Comparison of ENCODE assay signal across 1 cellular context in genomic region chr11:107563702-107564101, GRCh38.
TF ChIP-seq lines count a peak whose summit lies in the region.

No MANE protein-coding gene starts in this region.

TF ChIP-seq in K562, 482 proteins besides CTCF, POLR2A, EP300 and RAD21 (continued from another document and continues in another):
- no peak for TF ChIP-seq THRA (IDR thresholded peaks at IDR 0.05)
- TF ChIP-seq HDGF (IDR thresholded peaks at IDR 0.05) = no peak
- TF ChIP-seq BHLHE40 (IDR thresholded peaks at IDR 0.05; ENCODE audit: low read length) = peak; percentile 78
- no peak for TF ChIP-seq ATF7 (IDR thresholded peaks at IDR 0.05)
- TF ChIP-seq ATF2 (CRISPR knock-in tag; IDR thresholded peaks at IDR 0.05) = no peak
- peak; percentile 47; the same call in 1 of the 2 replicates for TF ChIP-seq CEBPB (tag; IDR thresholded peaks at IDR 0.05)
- no peak for TF ChIP-seq KLF6 (CRISPR knock-in tag; IDR thresholded peaks at IDR 0.05; ENCODE audit: borderline replicate concordance)
- no peak for TF ChIP-seq TBP (optimal IDR thresholded peaks at IDR 0.05; ENCODE audit: low read depth, low read length)
- no peak for TF ChIP-seq SRSF7 (optimal IDR thresholded peaks at IDR 0.05; ENCODE audit: low read depth, low read length)
- no peak for TF ChIP-seq ZNF609 (CRISPR knock-in tag; IDR thresholded peaks at IDR 0.05; ENCODE audit: borderline replicate concordance)
- peak in 1 of 2 experiments; percentile 9 for TF ChIP-seq E2F6 (IDR thresholded peaks at IDR 0.05; ENCODE audit: borderline replicate concordance in 1 of 2, extremely low read depth in 1 of 2, insufficient read depth in 1 of 2, insufficient read length in 1 of 2, low read depth in 1 of 2, low read length in 1 of 2, poor library complexity in 1 of 2, severe bottlenecking in 1 of 2)
- no peak for TF ChIP-seq KLF10 (CRISPR knock-in tag; IDR thresholded peaks at IDR 0.05)
- TF ChIP-seq FOXP4 (CRISPR knock-in tag; IDR thresholded peaks at IDR 0.05; ENCODE audit: borderline replicate concordance) = no peak
- TF ChIP-seq ATF6 (CRISPR knock-in tag; IDR thresholded peaks at IDR 0.05) = no peak
- no peak for TF ChIP-seq XRCC4 (IDR thresholded peaks at IDR 0.05; ENCODE audit: extremely low read depth, insufficient read depth, insufficient read length)
- no peak for TF ChIP-seq TCF7L2 (IDR thresholded peaks at IDR 0.05; ENCODE audit: low read depth, low read length)
- TF ChIP-seq ZNF644 (tag; IDR thresholded peaks at IDR 0.05; ENCODE audit: low read depth) = no peak
- no peak for TF ChIP-seq ZNF121 (CRISPR knock-in tag; conservative IDR thresholded peaks at IDR 0.05)
- 0 out of 2 replicates have a peak, but pooled peaks have one; percentile 26 for TF ChIP-seq MEF2A (IDR thresholded peaks at IDR 0.05; ENCODE audit: control insufficient read depth, low read depth, low read length)
- TF ChIP-seq EP400 (IDR thresholded peaks at IDR 0.05) = peak; percentile 24; the same call in 1 of the 2 replicates
- TF ChIP-seq MTA3 (IDR thresholded peaks at IDR 0.05; ENCODE audit: borderline replicate concordance) = no peak
- TF ChIP-seq SUPT5H (IDR thresholded peaks at IDR 0.05) = no peak
- no peak for TF ChIP-seq U2AF1 (optimal IDR thresholded peaks at IDR 0.05; ENCODE audit: low read depth, low read length)
- TF ChIP-seq ATF3 (IDR thresholded peaks at IDR 0.05) = no peak
- TF ChIP-seq ATF3 (CRISPR knock-in tag; conservative IDR thresholded peaks at IDR 0.05) = no peak
- no peak for TF ChIP-seq DPF2 (IDR thresholded peaks at IDR 0.05)
- no peak for TF ChIP-seq KAT7 (CRISPR knock-in tag; IDR thresholded peaks at IDR 0.05; ENCODE audit: borderline replicate concordance)
- TF ChIP-seq NFE2L1 (tag; IDR thresholded peaks at IDR 0.05; ENCODE audit: borderline replicate concordance, low read depth) = no peak
- no peak for TF ChIP-seq GATAD2A (IDR thresholded peaks at IDR 0.05)
- no peak for TF ChIP-seq ZNF512 (tag; IDR thresholded peaks at IDR 0.05)
- no peak for TF ChIP-seq MYBL2 (IDR thresholded peaks at IDR 0.05; ENCODE audit: low read depth)
- TF ChIP-seq MYBL2 (CRISPR knock-in tag; IDR thresholded peaks at IDR 0.05; ENCODE audit: borderline replicate concordance) = no peak
- no peak for TF ChIP-seq HDAC1 (IDR thresholded peaks at IDR 0.05)
- no peak for TF ChIP-seq ZSCAN29 (IDR thresholded peaks at IDR 0.05)
- TF ChIP-seq TEAD4 (IDR thresholded peaks at IDR 0.05; ENCODE audit: low read length) = no peak
- no peak for TF ChIP-seq TEAD4 (CRISPR knock-in tag; IDR thresholded peaks at IDR 0.05; ENCODE audit: borderline replicate concordance)
- no peak for TF ChIP-seq CEBPZ (IDR thresholded peaks at IDR 0.05; ENCODE audit: borderline replicate concordance, low read depth, low read length)
- peak; percentile 70 for TF ChIP-seq CEBPG (CRISPR knock-in tag; IDR thresholded peaks at IDR 0.05)
- peak; percentile 27 to 51; a peak in 1 of 4 replicates for TF ChIP-seq CEBPG (tag; conservative IDR thresholded peaks at IDR 0.05 in 1 of 2, IDR thresholded peaks at IDR 0.05 in 1 of 2)
